ENCODE assay signal across 12 cellular contexts in the genomic region with DNA sequence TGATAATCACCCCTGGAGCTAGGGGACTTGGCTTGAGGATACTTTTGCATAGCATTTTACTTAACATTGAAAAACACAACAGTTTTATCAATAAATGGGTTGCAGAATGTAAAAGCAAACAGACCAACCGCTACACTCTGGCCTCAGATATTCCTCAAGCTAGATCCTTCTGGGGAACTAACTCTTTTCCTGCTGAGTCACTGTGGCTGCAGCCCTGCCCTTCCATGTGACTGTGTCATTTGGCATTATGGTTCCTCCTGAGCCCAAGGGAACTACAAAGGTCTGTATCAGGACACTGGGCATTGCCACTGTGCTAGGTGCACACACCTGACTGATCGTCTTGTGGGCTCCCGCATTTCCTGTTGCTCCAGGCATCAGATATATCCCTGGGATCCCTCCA. TPM values are rescaled to one million over a fixed set of nuclear protein-coding genes. Genes with fewer than 3 reads are reported as not detected.
DNase-seq lines count a peak whose midpoint lies in the region; ATAC-seq, FAIRE-seq and TF ChIP-seq lines count a peak whose summit lies in the region.
"Had no signal": no experiment of that assay in that cellular context is flagged by ENCODE, and none has a peak within 500 bp of the region (broad histone marks: within the 10 kb centered on the region; RNA-seq: fewer than 3 reads in every experiment).

No MANE protein-coding gene starts in this region.

- H4K20me1 ChIP-seq in keratinocyte (ENCODE audit: control insufficient read depth, extremely low read depth, insufficient read depth, low read length), result no peaks in the 10 kb centered on the region

- TF ChIP-seq RAD21 in A549 (conservative IDR thresholded peaks at IDR 0.05 in 1 of 2, IDR thresholded peaks at IDR 0.05 in 1 of 2), result no peak

- ATAC-seq in A549 (peak; percentile 53 to 76; a peak in 4 of 6 replicates), sciatic nerve (no peak)

- H3K4me1 ChIP-seq in A549, result peaks cover 16% of the 10 kb centered on the region
- peaks cover 13% of the 10 kb centered on the region for H3K4me1 ChIP-seq in keratinocyte (ENCODE audit: control insufficient read depth, extremely low read depth, insufficient read depth, low read length)

- FAIRE-seq in A549 (lab: Jason Lieb, UNC), result no peak
- FAIRE-seq in keratinocyte (lab: Jason Lieb, UNC), result no peak

- intact Hi-C loops in sciatic nerve (cut with DNase I), result no loop called here

- in situ Hi-C loops in astrocyte of the spinal cord (cut with HindIII; ENCODE audit: low sequenced_read_pairs), result no loop called here

- no peaks in the 10 kb centered on the region for H3K4me1 Mint-ChIP-seq in glutamatergic neuron (ENCODE audit: low read depth, unreplicated experiment)

- H3K9me3 Mint-ChIP-seq in glutamatergic neuron (ENCODE audit: unreplicated experiment), result peaks cover 2% of the 10 kb centered on the region

- peak overlapping the region; percentile 61 for H2AFZ ChIP-seq in keratinocyte (ENCODE audit: control insufficient read depth, low read length)

- no peak overlapping the region for H3K27ac Mint-ChIP-seq in glutamatergic neuron (ENCODE audit: unreplicated experiment)

- dilution Hi-C loops in keratinocyte (cut with MboI; ENCODE audit: extremely low pct_ligation_motif_present, low sequenced_read_pairs), result no loop called here

- peaks cover 4% of the 10 kb centered on the region for H3K27me3 Mint-ChIP-seq in glutamatergic neuron (ENCODE audit: unreplicated experiment)

- CTCF ChIA-PET in A549 (lab: Yijun Ruan, JAX), result interaction anchor here (1.0 to 3.0 kb wide), 6 partner anchors 8 to 652 kb away, joined by 3 to 17 read pairs (median 4); no protein-coding TSS in a partner anchor

- no peak overlapping the region for H3K4me3 Mint-ChIP-seq in glutamatergic neuron (ENCODE audit: unreplicated experiment)

- no peaks in the 10 kb centered on the region for H3K9me1 ChIP-seq in keratinocyte (ENCODE audit: control insufficient read depth, extremely low read depth, insufficient read depth, low read length)

- H3K4me2 ChIP-seq in A549, result peak overlapping the region; percentile 45
- H3K4me2 ChIP-seq in keratinocyte (ENCODE audit: control insufficient read depth, extremely low read depth, insufficient read depth, low read depth, low read length), result peak overlapping the region; percentile 17

- H3K36me3 ChIP-seq in keratinocyte (ENCODE audit: control insufficient read depth in 2 of 2, extremely low read depth in 1 of 2, insufficient read depth in 2 of 2, low read length in 2 of 2), result no peaks in the 10 kb centered on the region

- TF ChIP-seq EP300 in A549 (IDR thresholded peaks at IDR 0.05), result no peak

- peak overlapping the region; percentile 65 to 81 for H3K27ac ChIP-seq in A549
- H3K27ac ChIP-seq in keratinocyte (ENCODE audit: control insufficient read depth, insufficient read depth, low read length), result no peak overlapping the region

- H3K79me2 ChIP-seq in keratinocyte (ENCODE audit: control insufficient read depth, insufficient read depth, low read length), result no peaks in the 10 kb centered on the region

- TF ChIP-seq CTCF in A549 (IDR thresholded peaks at IDR 0.05), result no peak
- no peak for TF ChIP-seq CTCF in astrocyte of the spinal cord (IDR thresholded peaks at IDR 0.05; ENCODE audit: low read depth, low read length)
- TF ChIP-seq CTCF in keratinocyte (optimal IDR thresholded peaks at IDR 0.05 in 1 of 3, IDR thresholded peaks at IDR 0.05 in 1 of 3, conservative IDR thresholded peaks at IDR 0.05 in 1 of 3; ENCODE audit: extremely low read depth in 1 of 3, insufficient read depth in 2 of 3, low read length in 3 of 3), result no peak
- TF ChIP-seq CTCF in glutamatergic neuron (IDR thresholded peaks at IDR 0.05; ENCODE audit: partially characterized antibody, unreplicated experiment), result no peak

- POLR2A ChIA-PET in A549 (lab: Yijun Ruan, JAX), result no interaction called here

- TF ChIP-seq POLR2A in A549 (IDR thresholded peaks at IDR 0.05; ENCODE audit: low read length), result no peak

- no peaks in the 10 kb centered on the region for H3K27me3 ChIP-seq in keratinocyte (ENCODE audit: control insufficient read depth, extremely low read depth, insufficient read depth, low read length)

- no peak overlapping the region for H3K4me3 ChIP-seq in A549
- no peak overlapping the region for H3K4me3 ChIP-seq in astrocyte of the spinal cord (ENCODE audit: low read depth, low read length)
- no peak overlapping the region for H3K4me3 ChIP-seq in keratinocyte (ENCODE audit: control insufficient read depth in 2 of 3, extremely low read depth in 1 of 3, insufficient read depth in 2 of 3, low read depth in 1 of 3, low read length in 3 of 3)

- peak; percentile 21 to 56 for DNase-seq in A549 (ENCODE audit: low read depth in 1 of 2, low spot score in 1 of 2)
- peak; percentile 32 to 42 for DNase-seq in Kasumi-1 (lab: John Stamatoyannopoulos, UW)
- peak; percentile 32 for DNase-seq in astrocyte of the spinal cord (ENCODE audit: low read depth, low spot score)
- no peak for DNase-seq in keratinocyte (ENCODE audit: low read depth, low spot score)
- DNase-seq in iPS-NIHi7 (ENCODE audit: extremely low spot score), result no peak
- no peak for DNase-seq in glutamatergic neuron
- no peak for DNase-seq in sciatic nerve (ENCODE audit: low spot score)
- no peak for DNase-seq in activated CD4-positive, alpha-beta T cell treated with anti-CD3 and anti-CD28 coated beads, Interleukin-2, amount 50 U/mL, for 48 hours
- DNase-seq: activated effector memory CD4-positive, alpha-beta T cell treated with anti-CD3 and anti-CD28 coated beads, Interleukin-2, amount 50 U/mL, for 16 hours; NCI-H2029 treated with DMSO at 0.1 percent for 48 hours; stimulated activated naive CD4-positive, alpha-beta T cell treated with Interleukin-2 at 50 U/mL for 16 hours; T-helper 2 cell had no signal

- 94% methylated on average over 3 of the region's 3 CpGs for WGBS in A549 (ENCODE audit: missing lambda C conversion rate)

- H3K36me3 Mint-ChIP-seq in glutamatergic neuron (ENCODE audit: unreplicated experiment), result no peaks in the 10 kb centered on the region

- H3K9ac ChIP-seq in keratinocyte (ENCODE audit: control insufficient read depth, extremely low read depth, insufficient read depth, low read length), result no peak overlapping the region

- H3K9me3 ChIP-seq in A549, result no peaks in the 10 kb centered on the region
- no peaks in the 10 kb centered on the region for H3K9me3 ChIP-seq in keratinocyte (ENCODE audit: control insufficient read depth, low read depth, low read length)

TF ChIP-seq in A549, 52 proteins besides CTCF, POLR2A, EP300 and RAD21:
- TF ChIP-seq, protein P1, sequence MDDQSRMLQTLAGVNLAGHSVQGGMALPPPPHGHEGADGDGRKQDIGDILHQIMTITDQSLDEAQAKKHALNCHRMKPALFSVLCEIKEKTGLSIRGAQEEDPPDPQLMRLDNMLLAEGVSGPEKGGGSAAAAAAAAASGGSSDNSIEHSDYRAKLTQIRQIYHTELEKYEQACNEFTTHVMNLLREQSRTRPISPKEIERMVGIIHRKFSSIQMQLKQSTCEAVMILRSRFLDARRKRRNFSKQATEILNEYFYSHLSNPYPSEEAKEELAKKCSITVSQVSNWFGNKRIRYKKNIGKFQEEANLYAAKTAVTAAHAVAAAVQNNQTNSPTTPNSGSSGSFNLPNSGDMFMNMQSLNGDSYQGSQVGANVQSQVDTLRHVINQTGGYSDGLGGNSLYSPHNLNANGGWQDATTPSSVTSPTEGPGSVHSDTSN (IDR thresholded peaks at IDR 0.05), result no peak
- TF ChIP-seq, protein P2, sequence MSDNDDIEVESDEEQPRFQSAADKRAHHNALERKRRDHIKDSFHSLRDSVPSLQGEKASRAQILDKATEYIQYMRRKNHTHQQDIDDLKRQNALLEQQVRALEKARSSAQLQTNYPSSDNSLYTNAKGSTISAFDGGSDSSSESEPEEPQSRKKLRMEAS (IDR thresholded peaks at IDR 0.05), result peak; percentile 50
- TF ChIP-seq MAFK (IDR thresholded peaks at IDR 0.05; ENCODE audit: partially characterized antibody) (peak; percentile 89), NFE2L2 (conservative IDR thresholded peaks at IDR 0.05; ENCODE audit: low read length) (peak; percentile 65), FOSL2 (IDR thresholded peaks at IDR 0.05) (no peak), FOSL2 (CRISPR knock-in tag; IDR thresholded peaks at IDR 0.05) (0 out of 2 replicates have a peak, but pooled peaks have one; percentile 12), HEYL (CRISPR knock-in tag; IDR thresholded peaks at IDR 0.05) (no peak)

RNA-seq across cellular contexts. Expression of a gene that starts 56.6 kb away (rescaled TPM):
- polyA plus RNA-seq in A549 (2011; rRNA removed) (2.0 TPM in 2 replicates), A549 (2017; fragmentation: RNase III; extraction: RNeasy Plus Mini Kit Qiagen cat#74134 plus additional on column Dnase treatment) (1.3 to 1.7 TPM (median 1.3 TPM) in 3 replicates), keratinocyte (0.50 to 0.85 TPM (median 0.59 TPM) in 3 replicates)
- 0.93 and 1.2 TPM in 2 replicates for polyA plus RNA-seq in A549 (2012; cell fraction: cytosol; rRNA removed)
- 0.83 and 0.86 TPM in 2 replicates for polyA plus RNA-seq in A549 (2012; cell fraction: nucleus; rRNA removed)
- polyA minus RNA-seq in A549 (2011; rRNA and poly(A)+ RNA removed), result 1.3 and 2.0 TPM in 2 replicates
- polyA plus RNA-seq in keratinocyte (2011; ENCODE audit: low read depth), result 1.9 TPM
- polyA plus RNA-seq in keratinocyte (2011; cell fraction: cytosol; rRNA removed), result 0.90 and 1.4 TPM in 2 replicates
- 0.71 and 1.0 TPM in 2 replicates for polyA plus RNA-seq in keratinocyte (2011; cell fraction: nucleus; rRNA removed)
- polyA plus RNA-seq in keratinocyte (2012; ENCODE audit: low replicate concordance), result 0.69 and 2.9 TPM in 2 replicates
- polyA minus RNA-seq in keratinocyte, result 0.43 to 0.98 TPM (median 0.58 TPM) in 3 replicates
- polyA minus RNA-seq in keratinocyte (2011; cell fraction: cytosol; rRNA and poly(A)+ RNA removed), result 0.38 TPM
- polyA minus RNA-seq in keratinocyte (2011; cell fraction: nucleus; rRNA and poly(A)+ RNA removed), result 0.54 and 0.74 TPM in 2 replicates
- total RNA-seq in glutamatergic neuron (ENCODE audit: unreplicated experiment) (8.6 TPM), sciatic nerve (11.1 TPM)

Comparison
In these comparisons a context has a peak if more than half of its experiments do, and no peak if none do; other contexts are left out.
1. DNase-seq: peak in A549 (2 of 2), Kasumi-1 (2 of 2) and astrocyte of the spinal cord (single experiment); none in keratinocyte (single experiment), iPS-NIHi7 (single experiment), glutamatergic neuron (single experiment), sciatic nerve (single experiment) and activated CD4-positive, alpha-beta T cell treated with anti-CD3 and anti-CD28 coated beads, Interleukin-2, amount 50 U/mL, for 48 hours (0 of 2).